ENCODE assay signal across 8 cellular contexts in genomic region chr13:107864543-107865460, GRCh38.
DNase-seq lines count a peak whose midpoint lies in the region; ATAC-seq and TF ChIP-seq lines count a peak whose summit lies in the region.

No MANE protein-coding gene starts in this region.

- DNase-seq in Caki2 (ENCODE audit: low read depth) (peak; percentile 5), KBM-7 (peak; percentile 40), iPS-NIHi7 (ENCODE audit: extremely low spot score) (peak; percentile 29), T1000 (lab: John Stamatoyannopoulos, UW) (no peak), HK-2 (ENCODE audit: unreplicated experiment) (no peak), germinal center (ENCODE audit: low spot score) (no peak)

- ATAC-seq in GM18517 (IDR thresholded peaks at IDR 0.05; ENCODE audit: unreplicated experiment), result no peak

- no peak for TF ChIP-seq CTCF in WI38 (IDR thresholded peaks at IDR 0.05; ENCODE audit: low read depth, low read length)

- H3K4me3 ChIP-seq in WI38 (ENCODE audit: low read depth, low read length), result peak overlapping the region; percentile 88

- in situ Hi-C loops in Caki2 (cut with HindIII; ENCODE audit: low pct_unique_long_range_greater_than_20kb, low sequenced_read_pairs) (no loop called here), KBM-7 (cut with MboI; ENCODE audit: low pct_unique_long_range_greater_than_20kb, low sequenced_read_pairs) (no loop called here)

Comparison
In these comparisons a context has a peak if more than half of its experiments do, and no peak if none do; other contexts are left out.
1. DNase-seq: peak in Caki2 (single experiment), KBM-7 (single experiment) and iPS-NIHi7 (single experiment); none in T1000 (single experiment), HK-2 (single experiment) and germinal center (single experiment).